In the genomic region with DNA sequence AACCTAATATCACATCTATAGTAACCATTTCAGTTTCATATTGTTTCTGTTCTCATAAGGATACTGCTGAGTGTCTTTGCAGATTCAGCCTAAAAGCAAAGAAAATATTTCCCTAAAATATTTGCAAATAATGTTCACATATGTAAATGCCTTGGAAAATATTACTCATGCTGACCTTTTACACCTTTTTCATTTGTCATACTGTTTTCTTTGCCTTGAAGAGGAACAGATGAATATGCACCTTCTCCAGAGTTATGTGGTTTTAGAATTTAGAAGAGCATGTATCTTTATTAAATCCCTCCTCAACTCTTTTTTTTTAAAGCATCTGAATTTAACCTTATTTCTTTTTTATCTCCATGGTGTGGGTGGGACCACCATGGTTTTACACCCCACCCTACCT, we compare ENCODE assay signal across 20 cellular contexts. TPM values are rescaled to one million over a fixed set of nuclear protein-coding genes. Genes with fewer than 3 reads are reported as not detected.
A peak's percentile ranks its signal among the peaks of the same experiment; 100 is the strongest.
DNase-seq lines count a peak whose midpoint lies in the region; ATAC-seq and TF ChIP-seq lines count a peak whose summit lies in the region.
"Had no signal": no experiment of that assay in that cellular context is flagged by ENCODE, and none has a peak within 500 bp of the region (broad histone marks: within the 10 kb centered on the region; RNA-seq: fewer than 3 reads in every experiment).

No MANE protein-coding gene starts in this region.

- H3K27me3 Mint-ChIP-seq in CD4-positive, alpha-beta T cell, result no peaks in the 10 kb centered on the region
- H3K27me3 Mint-ChIP-seq in activated naive CD8-positive, alpha-beta T cell treated with anti-CD3 and anti-CD28 coated beads, Interleukin-2, amount 50 U/mL, for 24 hours, result no peaks in the 10 kb centered on the region

- no peak overlapping the region for H3K4me3 Mint-ChIP-seq in CD4-positive, alpha-beta T cell
- peak overlapping the region; percentile 45 for H3K4me3 Mint-ChIP-seq in activated naive CD8-positive, alpha-beta T cell treated with anti-CD3 and anti-CD28 coated beads, Interleukin-2, amount 50 U/mL, for 24 hours
- H3K4me3 Mint-ChIP-seq: neural progenitor cell had no signal

- no peak for DNase-seq in CD4-positive, alpha-beta T cell
- DNase-seq in HCEC 1CT, result peak; percentile 73
- no peak for DNase-seq in activated naive CD8-positive, alpha-beta T cell treated with anti-CD3 and anti-CD28 coated beads, Interleukin-2, amount 50 U/mL, for 24 hours
- peak; percentile 67 for DNase-seq in iris pigment epithelial cell (ENCODE audit: low read depth)
- no peak for DNase-seq in T1000 (lab: John Stamatoyannopoulos, UW)
- DNase-seq in SHP77 (lab: John Stamatoyannopoulos, UW), result no peak
- DNase-seq: activated CD8-positive, alpha-beta memory T cell treated with anti-CD3 and anti-CD28 coated beads, Interleukin-2, amount 50 U/mL, for 48 hours; amygdala; Caco-2; foreskin melanocyte; NCI-H1105; NCI-H526; SJCRH30; stimulated activated CD4-positive, alpha-beta T cell treated with anti-CD3 and anti-CD28 coated beads, Interleukin-4, amount 100 ng/mL, for 4 hours; T-helper 2 cell had no signal

- CTCF ChIA-PET in CD4-positive, alpha-beta T cell (lab: Charles Lee), result no interaction called here

- no peaks in the 10 kb centered on the region for H3K9me3 ChIP-seq in CD4-positive, alpha-beta T cell (ENCODE audit: control insufficient read depth, low read length)
- H3K9me3 ChIP-seq: Caco-2, SJCRH30, thoracic aorta had no signal

- intact Hi-C loops in CD4-positive, alpha-beta T cell (cut with DNase I, micrococcal nuclease), result no loop called here

- no peaks in the 10 kb centered on the region for H3K4me1 Mint-ChIP-seq in CD4-positive, alpha-beta T cell (ENCODE audit: low read depth)
- H3K4me1 Mint-ChIP-seq in activated naive CD8-positive, alpha-beta T cell treated with anti-CD3 and anti-CD28 coated beads, Interleukin-2, amount 50 U/mL, for 24 hours, result peaks cover 30% of the 10 kb centered on the region
- H3K4me1 Mint-ChIP-seq: neural progenitor cell had no signal

- POLR2A ChIA-PET in CD4-positive, alpha-beta T cell (lab: Charles Lee), result no interaction called here

- H3K36me3 Mint-ChIP-seq in CD4-positive, alpha-beta T cell (ENCODE audit: low read depth), result peaks cover 50% of the 10 kb centered on the region
- H3K36me3 Mint-ChIP-seq in activated naive CD8-positive, alpha-beta T cell treated with anti-CD3 and anti-CD28 coated beads, Interleukin-2, amount 50 U/mL, for 24 hours (ENCODE audit: low read depth), result peaks cover 37% of the 10 kb centered on the region

- H3K27me3 ChIP-seq in CD4-positive, alpha-beta T cell (ENCODE audit: control insufficient read depth, insufficient read depth, low read length), result no peaks in the 10 kb centered on the region
- H3K27me3 ChIP-seq: neural progenitor cell, SJCRH30 had no signal

- no peaks in the 10 kb centered on the region for H3K9me3 Mint-ChIP-seq in CD4-positive, alpha-beta T cell
- H3K9me3 Mint-ChIP-seq in activated naive CD8-positive, alpha-beta T cell treated with anti-CD3 and anti-CD28 coated beads, Interleukin-2, amount 50 U/mL, for 24 hours, result no peaks in the 10 kb centered on the region
- H3K9me3 Mint-ChIP-seq: neural progenitor cell had no signal

- no peak for TF ChIP-seq CTCF in CD4-positive, alpha-beta T cell (IDR thresholded peaks at IDR 0.05)

- H3K27ac Mint-ChIP-seq in CD4-positive, alpha-beta T cell, result peak overlapping the region; percentile 39
- peak overlapping the region; percentile 91 for H3K27ac Mint-ChIP-seq in activated naive CD8-positive, alpha-beta T cell treated with anti-CD3 and anti-CD28 coated beads, Interleukin-2, amount 50 U/mL, for 24 hours
- H3K27ac Mint-ChIP-seq: neural progenitor cell had no signal

- no peak overlapping the region for H3K27ac ChIP-seq in CD4-positive, alpha-beta T cell (ENCODE audit: low read depth, low read length)
- H3K27ac ChIP-seq: KMS-11, neural progenitor cell, SJCRH30, thoracic aorta had no signal

- no peak for ATAC-seq in CD4-positive, alpha-beta T cell (ENCODE audit: poor library complexity)
- ATAC-seq in activated naive CD8-positive, alpha-beta T cell treated with anti-CD3 and anti-CD28 coated beads, Interleukin-2, amount 50 U/mL, for 24 hours, result peak; percentile 55
- ATAC-seq in HG02759 (IDR thresholded peaks at IDR 0.05; ENCODE audit: unreplicated experiment) (no peak), HG03571 (IDR thresholded peaks at IDR 0.05; ENCODE audit: unreplicated experiment) (no peak)

RNA-seq across cellular contexts. Expression of gene NDUFAF5, which starts 32.5 kb away (rescaled TPM):
- 10 to 100 TPM; 70.8 to 73.5 TPM for total RNA-seq in CD4-positive, alpha-beta T cell

RNA-seq across cellular contexts. Expression of gene ESF1, which starts 32.6 kb away (rescaled TPM):
- total RNA-seq in CD4-positive, alpha-beta T cell, result 1 to 10 TPM; 6.9 to 7.1 TPM

Comparison
In these comparisons a context has a peak if more than half of its experiments do, and no peak if none do; other contexts are left out.
1. DNase-seq: peak in HCEC 1CT (single experiment) and iris pigment epithelial cell (single experiment); none in CD4-positive, alpha-beta T cell (0 of 10), activated naive CD8-positive, alpha-beta T cell treated with anti-CD3 and anti-CD28 coated beads, Interleukin-2, amount 50 U/mL, for 24 hours (single experiment), T1000 (single experiment) and SHP77 (0 of 2).